In the genomic region with DNA sequence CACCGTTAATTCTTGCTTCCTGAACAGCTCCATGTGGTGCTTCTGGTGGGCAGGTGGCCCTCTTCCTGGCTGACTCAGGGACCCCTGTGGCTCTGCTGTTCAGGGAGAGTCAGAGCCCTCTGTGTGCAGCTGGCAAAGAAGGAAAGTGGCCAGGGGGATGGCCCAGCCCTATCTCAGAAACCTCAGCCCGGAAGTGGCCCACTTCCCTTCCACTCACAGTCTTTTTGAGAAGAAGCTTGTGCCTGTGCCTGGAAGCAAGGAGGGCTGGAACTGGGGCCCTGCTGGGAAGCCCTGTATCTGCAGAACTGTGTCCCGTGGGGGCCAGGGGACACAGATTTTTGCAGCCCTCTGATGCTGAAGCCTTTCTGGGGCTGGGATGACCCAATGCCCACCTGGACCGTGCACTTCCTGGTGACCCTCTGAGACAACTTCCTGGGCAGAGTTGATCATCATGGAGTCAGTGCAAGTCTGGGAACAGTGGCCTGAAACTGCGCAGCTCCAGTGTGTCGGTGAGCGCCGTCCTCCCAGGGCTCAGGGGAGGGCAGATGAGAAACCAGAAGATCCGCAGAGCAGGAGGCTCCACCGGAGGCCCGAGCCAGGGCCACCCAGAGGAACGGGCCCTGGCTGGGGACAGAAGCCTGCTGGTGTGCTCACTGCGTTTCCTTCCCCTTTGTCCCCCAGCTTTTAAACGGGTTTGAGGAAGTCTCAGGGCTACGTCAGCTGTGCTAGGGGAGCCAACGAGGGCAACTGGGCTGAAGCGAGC, we compare ENCODE assay signal across 8 cellular contexts.
DNase-seq lines count a peak whose midpoint lies in the region; ATAC-seq, FAIRE-seq and TF ChIP-seq lines count a peak whose summit lies in the region.

No MANE protein-coding gene starts in this region.

- no peak overlapping the region for H3K4me2 ChIP-seq in MM.1S (ENCODE audit: low read depth, low read length)

- peaks cover 23% of the 10 kb centered on the region for H3K27me3 ChIP-seq in MM.1S (replicated peaks; ENCODE audit: insufficient read depth, low read length)

- H3K4me1 ChIP-seq in MM.1S (ENCODE audit: low read length): no peaks in the 10 kb centered on the region

- H3K9me3 ChIP-seq in MM.1S (replicated peaks; ENCODE audit: insufficient read depth, low read length): no peaks in the 10 kb centered on the region

- H3K4me3 Mint-ChIP-seq in effector memory CD8-positive, alpha-beta T cell: peak overlapping the region in 1 of 2 donors; percentile 46

- no peaks in the 10 kb centered on the region for H4K20me1 ChIP-seq in MM.1S (ENCODE audit: insufficient read depth, low read length)

- ATAC-seq in GM21367 (IDR thresholded peaks at IDR 0.05; ENCODE audit: unreplicated experiment): peak; percentile 71
- peak; percentile 55 for ATAC-seq in effector memory CD8-positive, alpha-beta T cell (replicated peaks)
- no peak for ATAC-seq in HG02973 (IDR thresholded peaks at IDR 0.05; ENCODE audit: unreplicated experiment)

- peaks cover 33 to 36% of the 10 kb centered on the region in 2 donors for H3K27me3 Mint-ChIP-seq in effector memory CD8-positive, alpha-beta T cell

- no peak overlapping the region for H3K4me3 ChIP-seq in MM.1S (ENCODE audit: low read length)

- no peaks in the 10 kb centered on the region for H3F3A ChIP-seq in MM.1S (ENCODE audit: insufficient read depth, low read length)

- H3K9me2 ChIP-seq in MM.1S (replicated peaks; ENCODE audit: insufficient read depth, low read length): no peaks in the 10 kb centered on the region

- peaks cover 4 to 15% of the 10 kb centered on the region in 2 donors for H3K4me1 Mint-ChIP-seq in effector memory CD8-positive, alpha-beta T cell (ENCODE audit: low read depth in 2 of 2)

- no peak overlapping the region for H3K27ac ChIP-seq in MM.1S (ENCODE audit: low read length)

- FAIRE-seq in D721Med (lab: Jason Lieb, UNC): no peak

- no peak overlapping the region for H2AFZ ChIP-seq in MM.1S (ENCODE audit: low read length)

- no peaks in the 10 kb centered on the region for H3K36me3 Mint-ChIP-seq in effector memory CD8-positive, alpha-beta T cell (ENCODE audit: insufficient read depth)

- no peaks in the 10 kb centered on the region for H3K79me2 ChIP-seq in MM.1S (ENCODE audit: low read length)

- no peak for TF ChIP-seq CTCF in MM.1S (IDR thresholded peaks at IDR 0.05; ENCODE audit: low read length)
- no peak for TF ChIP-seq CTCF in D721Med (IDR thresholded peaks at IDR 0.05; ENCODE audit: insufficient read depth, missing control alignments)

- no peak overlapping the region for H3K9ac ChIP-seq in MM.1S (ENCODE audit: low read length)

- DNase-seq in NCI-H345 (lab: John Stamatoyannopoulos, UW) (peak; percentile 65), putamen (ENCODE audit: low spot score) (peak; percentile 38), MM.1S (no peak), D721Med (ENCODE audit: insufficient read length, low spot score) (no peak)
- peak in 1 of 3 experiments; percentile 1 for DNase-seq in effector memory CD8-positive, alpha-beta T cell
- DNase-seq in stimulated activated CD4-positive, alpha-beta T cell treated with anti-CD3 and anti-CD28 coated beads, Interleukin-12 subunit alpha, Interleukin-12 subunit beta, amount 100 ng/mL, for 4 hours: no peak

- no peak overlapping the region for H3K27ac Mint-ChIP-seq in effector memory CD8-positive, alpha-beta T cell

- no peaks in the 10 kb centered on the region for H3K9me3 Mint-ChIP-seq in effector memory CD8-positive, alpha-beta T cell

- no peaks in the 10 kb centered on the region for H3K36me3 ChIP-seq in MM.1S (replicated peaks; ENCODE audit: insufficient read depth, low read length)

Comparison
In these comparisons a context has a peak if more than half of its experiments do, and no peak if none do; other contexts are left out.
1. DNase-seq: peak in NCI-H345 (single experiment) and putamen (single experiment); none in stimulated activated CD4-positive, alpha-beta T cell treated with anti-CD3 and anti-CD28 coated beads, Interleukin-12 subunit alpha, Interleukin-12 subunit beta, amount 100 ng/mL, for 4 hours (single experiment), MM.1S (single experiment) and D721Med (single experiment).